8 cellular contexts compared by ENCODE assay signal in the genomic region with DNA sequence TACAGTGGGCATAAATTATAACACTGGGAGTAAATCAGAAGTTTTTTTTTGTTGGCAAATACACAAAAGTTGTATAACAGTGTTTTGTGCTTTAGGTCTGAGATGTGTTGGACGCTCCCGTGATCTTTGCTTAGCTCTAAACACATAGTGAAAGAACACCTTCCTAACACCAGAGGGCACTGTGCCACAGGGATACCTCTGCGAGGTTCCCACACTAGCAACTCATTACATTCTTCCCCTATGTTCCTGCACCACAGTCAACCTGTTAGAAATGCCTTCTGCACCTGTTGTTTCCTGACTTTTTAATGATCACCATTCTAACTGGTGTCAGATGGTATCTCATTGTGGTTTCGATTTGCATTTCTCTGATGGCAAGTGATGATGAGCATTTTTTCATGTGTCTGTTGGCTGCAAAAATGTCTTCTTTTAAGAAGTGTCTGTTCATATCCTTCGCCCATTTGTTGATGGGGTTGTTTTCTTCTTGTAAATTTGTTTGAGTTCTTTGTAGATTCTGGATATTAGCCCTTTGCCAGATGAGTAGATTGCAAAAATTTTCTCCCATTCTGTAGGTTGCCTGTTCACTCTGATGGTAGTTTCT. TPM values are rescaled to one million over a fixed set of nuclear protein-coding genes. Genes with fewer than 3 reads are reported as not detected.
DNase-seq lines count a peak whose midpoint lies in the region; ATAC-seq, FAIRE-seq and TF ChIP-seq lines count a peak whose summit lies in the region.
"Not testable (repeated sequence)": the region's sequence is repeated elsewhere in the genome, so short reads cannot be mapped to it uniquely, and the experiment has no call there.

No MANE protein-coding gene starts in this region.

- not testable (repeated sequence) for H3K9me3 ChIP-seq in right lobe of liver

- not testable (repeated sequence) for H3K27ac ChIP-seq in coronary artery, right lobe of liver

- TF ChIP-seq POLR2A in right lobe of liver (IDR thresholded peaks at IDR 0.05), result not testable (repeated sequence)

- ATAC-seq in GM21381 (IDR thresholded peaks at IDR 0.05; ENCODE audit: unreplicated experiment) (peak; percentile 37), HG03575 (IDR thresholded peaks at IDR 0.05; ENCODE audit: extremely low read depth, insufficient number of reproducible peaks, low FRiP score, unreplicated experiment) (peak; percentile 48), right lobe of liver (peak; percentile 58 to 75 (median 59))

- peak; percentile 87 for TF ChIP-seq CTCF in D721Med (IDR thresholded peaks at IDR 0.05; ENCODE audit: insufficient read depth, missing control alignments)
- TF ChIP-seq CTCF in coronary artery (IDR thresholded peaks at IDR 0.05), result peak; percentile 57
- peak; percentile 77 to 89 (median 84) for TF ChIP-seq CTCF in right lobe of liver (IDR thresholded peaks at IDR 0.05)

- intact Hi-C loops in right lobe of liver (cut with DNase I), result loop anchor here in 1 of 2 donors (10.0 kb wide), 1 partner anchor 499 kb away; a partner anchor contains a TSS

- peak; percentile 25 for DNase-seq in D721Med (ENCODE audit: insufficient read length, low spot score)
- DNase-seq in NCI-H748 (lab: John Stamatoyannopoulos, UW; ENCODE audit: unreplicated experiment), result peak; percentile 92
- peak; percentile 51 for DNase-seq in activated CD4-positive, alpha-beta T cell treated with anti-CD3 and anti-CD28 coated beads, Interleukin-2, amount 50 U/mL, for 1 hour
- not testable (repeated sequence) for DNase-seq in coronary artery (ENCODE audit: low spot score)
- DNase-seq in right lobe of liver, result peak; percentile 58 to 79 (median 59)
- peak; percentile 15 for DNase-seq in stimulated activated CD8-positive, alpha-beta memory T cell treated with anti-CD3 and anti-CD28 coated beads, Interleukin-12 subunit alpha, Interleukin-12 subunit beta, amount 100 ng/mL, for 4 hours (ENCODE audit: low read depth)

- H3K27me3 ChIP-seq in right lobe of liver, result not testable (repeated sequence)

- H3K4me1 ChIP-seq in right lobe of liver, result peaks cover 0 to 24% (median 10%) of the 10 kb centered on the region in 4 donors

- not testable (repeated sequence) for H3K4me3 ChIP-seq in coronary artery, right lobe of liver

- FAIRE-seq in D721Med (lab: Jason Lieb, UNC), result not testable (repeated sequence)

- H3K36me3 ChIP-seq in right lobe of liver, result not testable (repeated sequence)

- 18% methylated on average over 5 of the region's 5 CpGs for WGBS in right lobe of liver (ENCODE audit: insufficient coverage, low coverage, low lambda C conversion rate, missing lambda C conversion rate)

RNA-seq across cellular contexts. Expression of a gene that starts 4.8 kb away (rescaled TPM):
- 100 to 1,000 TPM in 3 of 6 experiments, 10 to 100 TPM in 3; 43.2 to 118 (median 98.3) TPM for total RNA-seq in right lobe of liver
